ENCODE assay signal across 11 cellular contexts in genomic region chr10:113007343-113007771, GRCh38. TPM values are rescaled to one million over a fixed set of nuclear protein-coding genes. Genes with fewer than 3 reads are reported as not detected.
A peak's percentile ranks its signal among the peaks of the same experiment; 100 is the strongest.
DNase-seq lines count a peak whose midpoint lies in the region; ATAC-seq and TF ChIP-seq lines count a peak whose summit lies in the region.
"Had no signal": no experiment of that assay in that cellular context is flagged by ENCODE, and none has a peak within 500 bp of the region (broad histone marks: within the 10 kb centered on the region; RNA-seq: fewer than 3 reads in every experiment).

No MANE protein-coding gene starts in this region.

- peaks cover 32% of the 10 kb centered on the region for H3K4me1 Mint-ChIP-seq in activated T-cell treated with anti-CD3 and anti-CD28 coated beads, Interleukin-2, amount 50 U/mL, for 4 hours (ENCODE audit: low read depth)
- peaks cover 40% of the 10 kb centered on the region for H3K4me1 Mint-ChIP-seq in CD14-positive monocyte

- TF ChIP-seq CTCF in suprapubic skin (IDR thresholded peaks at IDR 0.05) (no peak), CD14-positive monocyte (IDR thresholded peaks at IDR 0.05) (no peak)

- no peaks in the 10 kb centered on the region for H3K27me3 ChIP-seq in suprapubic skin

- H3K9me3 ChIP-seq in suprapubic skin, result no peaks in the 10 kb centered on the region

- no peaks in the 10 kb centered on the region for H3K36me3 Mint-ChIP-seq in activated T-cell treated with anti-CD3 and anti-CD28 coated beads, Interleukin-2, amount 50 U/mL, for 4 hours (ENCODE audit: insufficient read depth)
- peaks cover 29 to 36% of the 10 kb centered on the region in 2 donors for H3K36me3 Mint-ChIP-seq in CD14-positive monocyte

- peaks cover 56% of the 10 kb centered on the region for H3K27me3 Mint-ChIP-seq in activated T-cell treated with anti-CD3 and anti-CD28 coated beads, Interleukin-2, amount 50 U/mL, for 4 hours (ENCODE audit: low read depth)
- peaks cover 0 to 18% (median 8%) of the 10 kb centered on the region in 3 donors for H3K27me3 Mint-ChIP-seq in CD14-positive monocyte (ENCODE audit: low read depth in 3 of 3)

- DNase-seq in activated T-cell treated with anti-CD3 and anti-CD28 coated beads for 24 hours (ENCODE audit: low read depth) (peak; percentile 21), left colon (no peak), suprapubic skin (ENCODE audit: low spot score in 2 of 2) (no peak), CD14-positive monocyte (ENCODE audit: low spot score) (no peak), KG1 (lab: John Stamatoyannopoulos, UW) (no peak)
- DNase-seq in activated T-cell treated with anti-CD3 and anti-CD28 coated beads, Interleukin-2, amount 50 U/mL, for 1 hour, result no peak
- DNase-seq in activated T-cell treated with anti-CD3 and anti-CD28 coated beads, Interleukin-2, amount 50 U/mL, for 4 hours, result no peak
- DNase-seq: NCI-H1105, PC-9 had no signal

- peak overlapping the region; percentile 5 for H3K27ac ChIP-seq in suprapubic skin
- H3K27ac ChIP-seq: PC-9 had no signal

- no peaks in the 10 kb centered on the region for H3K36me3 ChIP-seq in suprapubic skin

- no peaks in the 10 kb centered on the region for H3K9me3 Mint-ChIP-seq in activated T-cell treated with anti-CD3 and anti-CD28 coated beads, Interleukin-2, amount 50 U/mL, for 4 hours
- H3K9me3 Mint-ChIP-seq in CD14-positive monocyte, result peaks cover 0 to 3% (median 0%) of the 10 kb centered on the region in 7 donors
- H3K9me3 Mint-ChIP-seq: dendritic cell treated with granulocyte-macrophage colony-stimulating factor and Interleukin-4, amounts not matched to agents 40 ng/mL and 50 ng/mL, for 4 days had no signal

- TF ChIP-seq EP300 in suprapubic skin (IDR thresholded peaks at IDR 0.05), result no peak

- no peak overlapping the region for H3K4me3 ChIP-seq in suprapubic skin
- H3K4me3 ChIP-seq: PC-9 had no signal

- intact Hi-C loops in left colon (cut with DNase I, micrococcal nuclease) (no loop called here), CD14-positive monocyte (cut with micrococcal nuclease) (no loop called here)

- H3K27ac Mint-ChIP-seq in CD14-positive monocyte, result peak overlapping the region in 1 of 7 donors; percentile 52
- H3K27ac Mint-ChIP-seq: dendritic cell treated with granulocyte-macrophage colony-stimulating factor and Interleukin-4, amounts not matched to agents 40 ng/mL and 50 ng/mL, for 4 days had no signal

- TF ChIP-seq POLR2A in suprapubic skin (IDR thresholded peaks at IDR 0.05), result no peak

- peak; percentile 90 to 92 for ATAC-seq in activated T-cell treated with anti-CD3 and anti-CD28 coated beads, Interleukin-2, amount 50 U/mL, for 4 hours
- peak; percentile 61 for ATAC-seq in left colon
- no peak for ATAC-seq in HG03457 (IDR thresholded peaks at IDR 0.05; ENCODE audit: unreplicated experiment)

- peaks cover 51% of the 10 kb centered on the region for H3K4me1 ChIP-seq in suprapubic skin

- H3K4me3 Mint-ChIP-seq in activated T-cell treated with anti-CD3 and anti-CD28 coated beads, Interleukin-2, amount 50 U/mL, for 4 hours, result peak overlapping the region; percentile 75
- H3K4me3 Mint-ChIP-seq in CD14-positive monocyte, result no peak overlapping the region
- H3K4me3 Mint-ChIP-seq: dendritic cell treated with granulocyte-macrophage colony-stimulating factor and Interleukin-4, amounts not matched to agents 40 ng/mL and 50 ng/mL, for 4 days had no signal

- 38% methylated on average over 4 of the region's 4 CpGs for WGBS in suprapubic skin

RNA-seq across cellular contexts. Expression of gene TCF7L2, which starts 57.3 kb away (rescaled TPM):
- total RNA-seq in activated T-cell treated with anti-CD3 and anti-CD28 coated beads, Interleukin-2, amount 50 U/mL, for 4 hours, result 1 to 10 TPM in 1 of 3 donors, under 1 TPM in 2; 0.76 to 1.9 (median 0.90) TPM
- total RNA-seq in left colon (100 to 1,000 TPM; 114 to 118 TPM), suprapubic skin (10 to 100 TPM in 3 of 4 donors, 1 to 10 TPM in 1; 9.9 to 23.3 (median 15.2) TPM)
- 1 to 10 TPM; 2.1 to 6.1 TPM for polyA plus RNA-seq in CD14-positive monocyte

Comparison
In these comparisons a context has a peak if more than half of its experiments do, and no peak if none do; other contexts are left out.
1. RNA of gene TCF7L2, which starts 57.3 kb away (total RNA-seq): 114 to 118 TPM in left colon; 9.9 to 23.3 TPM in suprapubic skin and 0.76 to 1.9 TPM in activated T-cell treated with anti-CD3 and anti-CD28 coated beads, Interleukin-2, amount 50 U/mL, for 4 hours; every median in the first group is over 4 times any median in the second.